10 cellular contexts compared by ENCODE assay signal in the genomic region with DNA sequence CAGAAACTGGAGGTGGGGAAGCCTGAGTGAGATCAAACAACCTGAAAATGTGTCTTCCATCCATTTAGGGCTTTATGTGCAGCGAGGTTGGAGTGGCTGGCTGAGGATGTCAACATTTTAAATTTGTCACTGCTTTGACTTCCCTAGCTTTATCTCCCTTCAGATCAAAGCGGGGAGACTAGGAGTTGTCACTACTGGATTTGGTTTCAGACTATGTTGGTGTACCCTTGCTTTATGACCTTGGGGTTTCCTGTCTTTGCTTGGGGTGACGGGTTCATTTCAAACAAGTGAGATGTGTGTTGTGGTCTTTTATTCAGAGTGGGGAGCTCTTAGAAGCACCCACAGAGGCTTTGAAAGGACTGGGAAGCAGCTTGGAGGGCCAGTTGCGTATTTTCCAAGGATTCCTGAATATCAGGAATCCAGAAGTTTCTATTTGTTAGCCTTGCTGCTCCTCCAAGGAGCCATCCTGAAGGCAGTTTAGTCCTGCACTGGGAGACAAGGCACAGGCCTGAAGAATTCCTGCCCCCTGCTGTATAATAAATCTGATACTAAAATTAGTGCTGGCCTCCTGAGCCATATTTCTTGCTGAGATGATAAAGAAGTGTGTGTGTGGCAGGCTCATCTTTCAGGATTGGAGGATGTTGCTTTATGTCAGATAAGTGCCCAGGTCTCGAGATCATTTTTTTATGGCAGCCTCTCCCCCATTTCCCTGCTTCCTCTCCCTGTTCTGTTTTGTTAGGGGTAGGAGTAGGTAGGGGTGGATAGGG. TPM values are rescaled to one million over a fixed set of nuclear protein-coding genes. Genes with fewer than 3 reads are reported as not detected.
DNase-seq lines count a peak whose midpoint lies in the region; ATAC-seq and TF ChIP-seq lines count a peak whose summit lies in the region.
"Had no signal": no experiment of that assay in that cellular context is flagged by ENCODE, and none has a peak within 500 bp of the region (broad histone marks: within the 10 kb centered on the region; RNA-seq: fewer than 3 reads in every experiment).

No MANE protein-coding gene starts in this region.

- H3K4me1 ChIP-seq in psoas muscle, result peaks cover 51% of the 10 kb centered on the region

- DNase-seq in activated CD4-positive, alpha-beta T cell treated with anti-CD3 and anti-CD28 coated beads, Interleukin-2, amount 10 ng/mL, durations not matched to agents 7 days and 5 days, result peak; percentile 64
- DNase-seq in activated CD4-positive, alpha-beta T cell treated with anti-CD3 and anti-CD28 coated beads for 1 hour, result no peak
- DNase-seq in SK-N-DZ (ENCODE audit: low spot score) (peak; percentile 48), psoas muscle (no peak), pons (ENCODE audit: low spot score) (no peak), head of caudate nucleus (no peak), AG08396 (ENCODE audit: low spot score) (no peak)
- DNase-seq in central memory CD8-positive, alpha-beta T cell (ENCODE audit: low spot score in 2 of 2), result no peak
- DNase-seq: activated gamma-delta T cell treated with Interleukin-2 at 50 U/mL for 16 hours, NCI-H345 had no signal

- no peaks in the 10 kb centered on the region for H3K27me3 Mint-ChIP-seq in activated CD4-positive, alpha-beta T cell treated with anti-CD3 and anti-CD28 coated beads, Interleukin-2, amount 10 ng/mL, durations not matched to agents 7 days and 5 days
- H3K27me3 Mint-ChIP-seq in central memory CD8-positive, alpha-beta T cell, result no peaks in the 10 kb centered on the region

- TF ChIP-seq CTCF in psoas muscle (IDR thresholded peaks at IDR 0.05), result no peak

- CTCF ChIA-PET in activated CD4-positive, alpha-beta T cell treated with anti-CD3 and anti-CD28 coated beads, Interleukin-2, amount 10 ng/mL, durations not matched to agents 7 days and 5 days (lab: Charles Lee), result interaction anchor here (0.7 to 1.4 kb wide), 2 partner anchors 18 to 389 kb away, joined by 3 read pairs; no protein-coding TSS in a partner anchor

- peak overlapping the region; percentile 19 for H3K4me3 ChIP-seq in psoas muscle

- H3K9me3 ChIP-seq in psoas muscle, result no peaks in the 10 kb centered on the region

- peak overlapping the region; percentile 91 for H3K27ac ChIP-seq in psoas muscle

- intact Hi-C loops in psoas muscle (cut with DNase I), result loop anchor here in 1 of 2 donors (10.0 kb wide), 1 partner anchor 293 kb away; no protein-coding TSS in a partner anchor
- intact Hi-C loops in head of caudate nucleus (cut with DNase I), result no loop called here

- H3K4me1 Mint-ChIP-seq in activated CD4-positive, alpha-beta T cell treated with anti-CD3 and anti-CD28 coated beads, Interleukin-2, amount 10 ng/mL, durations not matched to agents 7 days and 5 days, result peaks cover 87% of the 10 kb centered on the region
- peaks cover 68% of the 10 kb centered on the region for H3K4me1 Mint-ChIP-seq in central memory CD8-positive, alpha-beta T cell

- 51 to 71% (median 55%) methylated on average over 5 of the region's 5 CpGs for WGBS in psoas muscle, 3 donors

- H3K4me3 Mint-ChIP-seq in activated CD4-positive, alpha-beta T cell treated with anti-CD3 and anti-CD28 coated beads, Interleukin-2, amount 10 ng/mL, durations not matched to agents 7 days and 5 days, result peak overlapping the region; percentile 18
- no peak overlapping the region for H3K4me3 Mint-ChIP-seq in central memory CD8-positive, alpha-beta T cell

- peaks cover 42% of the 10 kb centered on the region for H3K36me3 Mint-ChIP-seq in activated CD4-positive, alpha-beta T cell treated with anti-CD3 and anti-CD28 coated beads, Interleukin-2, amount 10 ng/mL, durations not matched to agents 7 days and 5 days (ENCODE audit: low read depth)
- peaks cover 5% of the 10 kb centered on the region for H3K36me3 Mint-ChIP-seq in central memory CD8-positive, alpha-beta T cell (ENCODE audit: insufficient read depth)

- no peaks in the 10 kb centered on the region for H3K9me3 Mint-ChIP-seq in activated CD4-positive, alpha-beta T cell treated with anti-CD3 and anti-CD28 coated beads, Interleukin-2, amount 10 ng/mL, durations not matched to agents 7 days and 5 days
- no peaks in the 10 kb centered on the region for H3K9me3 Mint-ChIP-seq in central memory CD8-positive, alpha-beta T cell

- peak overlapping the region; percentile 52 for H3K27ac Mint-ChIP-seq in activated CD4-positive, alpha-beta T cell treated with anti-CD3 and anti-CD28 coated beads, Interleukin-2, amount 10 ng/mL, durations not matched to agents 7 days and 5 days
- peak overlapping the region; percentile 22 for H3K27ac Mint-ChIP-seq in central memory CD8-positive, alpha-beta T cell (ENCODE audit: low read depth)

- no peaks in the 10 kb centered on the region for H3K36me3 ChIP-seq in psoas muscle (ENCODE audit: insufficient read depth in 1 of 2, low read depth in 1 of 2)

- peak; percentile 63 for ATAC-seq in central memory CD8-positive, alpha-beta T cell (replicated peaks; ENCODE audit: extremely low read depth, poor library complexity, severe bottlenecking)
- peak; percentile 70 to 89 (median 86) for ATAC-seq in psoas muscle

- H3K27me3 ChIP-seq in psoas muscle (ENCODE audit: insufficient read depth in 3 of 3, low read length in 2 of 3), result no peaks in the 10 kb centered on the region

- POLR2A ChIA-PET in activated CD4-positive, alpha-beta T cell treated with anti-CD3 and anti-CD28 coated beads, Interleukin-2, amount 10 ng/mL, durations not matched to agents 7 days and 5 days (lab: Charles Lee), result no interaction called here

RNA-seq across cellular contexts. Expression of gene MSI2, which starts 25.7 kb away (rescaled TPM):
- total RNA-seq in activated CD4-positive, alpha-beta T cell treated with anti-CD3 and anti-CD28 coated beads, Interleukin-2, amount 10 ng/mL, durations not matched to agents 7 days and 5 days, result 10 to 100 TPM; 87.6 to 96.0 TPM
- polyA plus RNA-seq in SK-N-DZ (2014; cell fraction: cytosol; rRNA removed), result 24.2 and 32.3 TPM in 2 replicates
- polyA plus RNA-seq in SK-N-DZ (2014; cell fraction: nucleus; rRNA removed), result 19.7 and 28.7 TPM in 2 replicates
- total RNA-seq in psoas muscle, result 100 to 1,000 TPM in 2 of 4 donors, 10 to 100 TPM in 2; 87.1 to 133 (median 110) TPM
- 10 to 100 TPM; 37.6 to 85.8 (median 50.2) TPM for polyA plus RNA-seq in psoas muscle

Comparison
In these comparisons a context has a peak if more than half of its experiments do, and no peak if none do; other contexts are left out.
1. DNase-seq: peak in activated CD4-positive, alpha-beta T cell treated with anti-CD3 and anti-CD28 coated beads, Interleukin-2, amount 10 ng/mL, durations not matched to agents 7 days and 5 days (single experiment) and SK-N-DZ (single experiment); none in activated CD4-positive, alpha-beta T cell treated with anti-CD3 and anti-CD28 coated beads for 1 hour (single experiment), central memory CD8-positive, alpha-beta T cell (0 of 2), psoas muscle (0 of 2), pons (single experiment), head of caudate nucleus (0 of 42) and AG08396 (single experiment).